ENCODE assay signal across 17 cellular contexts in genomic region chr6:36025932-36026327, GRCh38. TPM values are rescaled to one million over a fixed set of nuclear protein-coding genes. Genes with fewer than 3 reads are reported as not detected.
DNase-seq lines count a peak whose midpoint lies in the region; ATAC-seq, FAIRE-seq and TF ChIP-seq lines count a peak whose summit lies in the region.
"Had no signal": no experiment of that assay in that cellular context is flagged by ENCODE, and none has a peak within 500 bp of the region (broad histone marks: within the 10 kb centered on the region; RNA-seq: fewer than 3 reads in every experiment).

No MANE protein-coding gene starts in this region.

- no peak for TF ChIP-seq CTCF in endothelial cell of umbilical vein (IDR thresholded peaks at IDR 0.05; ENCODE audit: extremely low read depth in 1 of 2, insufficient read depth in 1 of 2, low read depth in 1 of 2, low read length in 2 of 2)
- no peak for TF ChIP-seq CTCF in nephron (IDR thresholded peaks at IDR 0.05; ENCODE audit: unreplicated experiment in 3 of 3)
- no peak for TF ChIP-seq CTCF in foreskin keratinocyte (conservative IDR thresholded peaks at IDR 0.05)

- ATAC-seq in foreskin keratinocyte, result no peak
- no peak for ATAC-seq in HG02852 (IDR thresholded peaks at IDR 0.05; ENCODE audit: unreplicated experiment)
- no peak for ATAC-seq in GM21825 (IDR thresholded peaks at IDR 0.05; ENCODE audit: unreplicated experiment)
- ATAC-seq: mucosa of descending colon, psoas muscle had no signal

- DNase-seq in Daoy (ENCODE audit: low read depth) (peak; percentile 35), LHCN-M2 (ENCODE audit: low read depth) (peak; percentile 30), endothelial cell of umbilical vein (ENCODE audit: low read depth, low spot score) (no peak), foreskin keratinocyte (no peak), NCI-H187 treated with DMSO at 0.1 percent for 48 hours (lab: John Stamatoyannopoulos, UW) (no peak)
- DNase-seq: activated naive CD4-positive, alpha-beta T cell treated with anti-CD3 and anti-CD28 coated beads, Interleukin-2, amount 50 U/mL, for 16 hours; mucosa of descending colon; psoas muscle; transverse colon had no signal

- no TSS peak for BruUV-seq in endothelial cell of umbilical vein (replicated peaks; lab: Mats Ljungman, UMichigan)

- peaks cover 28% of the 10 kb centered on the region for H3K27me3 Mint-ChIP-seq in nephron (ENCODE audit: low read depth)

- H3K27me3 ChIP-seq in endothelial cell of umbilical vein (ENCODE audit: control insufficient read depth in 2 of 2, insufficient read depth in 2 of 2, low read length in 2 of 2) (no peaks in the 10 kb centered on the region), foreskin keratinocyte (no peaks in the 10 kb centered on the region)

- H2AFZ ChIP-seq in endothelial cell of umbilical vein (ENCODE audit: low read depth, low read length), result peak overlapping the region; percentile 40

- CTCF ChIA-PET in endothelial cell of umbilical vein (lab: Charles Lee), result interaction anchor here (0.6 to 5.6 kb wide), 7 partner anchors 11 to 315 kb away, joined by 3 to 155 read pairs (median 4); no protein-coding TSS in a partner anchor

- no peak for TF ChIP-seq POLR2A in endothelial cell of umbilical vein (IDR thresholded peaks at IDR 0.05; ENCODE audit: low read depth, low read length)

- no peaks in the 10 kb centered on the region for H3K36me3 Mint-ChIP-seq in nephron (ENCODE audit: low read depth)

- POLR2A ChIA-PET in endothelial cell of umbilical vein (lab: Charles Lee), result no interaction called here

- H3K9me3 ChIP-seq in endothelial cell of umbilical vein (replicated peaks; ENCODE audit: control insufficient read depth, insufficient read depth, low read length), result no peaks in the 10 kb centered on the region
- H3K9me3 ChIP-seq: mucosa of descending colon, psoas muscle, transverse colon had no signal

- H3K27ac ChIP-seq in endothelial cell of umbilical vein (ENCODE audit: insufficient read depth, low read depth, low read length), result peak overlapping the region; percentile 48
- H3K27ac ChIP-seq in foreskin keratinocyte, result no peak overlapping the region
- H3K27ac ChIP-seq: epithelial cell of prostate, psoas muscle, transverse colon, VCaP had no signal

- intact Hi-C loops in endothelial cell of umbilical vein (cut with micrococcal nuclease), result loop anchor here (2.0 kb wide), 3 partner anchors 107 to 325 kb away; no protein-coding TSS in a partner anchor

- H3K79me2 ChIP-seq in endothelial cell of umbilical vein (ENCODE audit: control insufficient read depth, insufficient read depth, low read length), result peaks cover 30% of the 10 kb centered on the region

- dilution Hi-C loops in endothelial cell of umbilical vein (cut with MboI; ENCODE audit: extremely low pct_ligation_motif_present, low sequenced_read_pairs), result no loop called here

- no peak overlapping the region for H3K4me3 ChIP-seq in endothelial cell of umbilical vein (replicated peaks in 1 of 3; ENCODE audit: insufficient read depth in 1 of 3, low read depth in 1 of 3, low read length in 3 of 3)
- H3K4me3 ChIP-seq: mucosa of descending colon, psoas muscle, transverse colon had no signal

- peak overlapping the region in 2 of 3 experiments; percentile 48 to 64 for H3K4me3 Mint-ChIP-seq in nephron
- H3K4me3 Mint-ChIP-seq: central memory CD8-positive, alpha-beta T cell had no signal

- H3K4me2 ChIP-seq in endothelial cell of umbilical vein (ENCODE audit: insufficient read depth, low read length), result peak overlapping the region; percentile 73

- H3K4me1 Mint-ChIP-seq in nephron, result peaks cover 42% of the 10 kb centered on the region

- H3K4me1 ChIP-seq in endothelial cell of umbilical vein (ENCODE audit: control insufficient read depth, extremely low read depth, insufficient read depth, low read length) (peaks cover 18% of the 10 kb centered on the region), foreskin keratinocyte (no peaks in the 10 kb centered on the region)

- peak; percentile 93 for FAIRE-seq in endothelial cell of umbilical vein (lab: Jason Lieb, UNC)

- H3K9ac ChIP-seq in endothelial cell of umbilical vein (replicated peaks; ENCODE audit: extremely low read depth, insufficient read depth, low read length), result peak overlapping the region; percentile 4

- peak overlapping the region in 2 of 3 experiments; percentile 59 to 71 for H3K27ac Mint-ChIP-seq in nephron

- no peaks in the 10 kb centered on the region for H3K9me3 Mint-ChIP-seq in nephron
- H3K9me3 Mint-ChIP-seq: central memory CD8-positive, alpha-beta T cell had no signal

- H3K9me1 ChIP-seq in endothelial cell of umbilical vein (replicated peaks; ENCODE audit: control insufficient read depth, extremely low read depth, insufficient read depth, low read length), result no peaks in the 10 kb centered on the region

- no peaks in the 10 kb centered on the region for H3K36me3 ChIP-seq in endothelial cell of umbilical vein (ENCODE audit: control insufficient read depth in 2 of 2, extremely low read depth in 1 of 2, insufficient read depth in 2 of 2, low read length in 2 of 2)
- H3K36me3 ChIP-seq: transverse colon had no signal

- no peaks in the 10 kb centered on the region for H4K20me1 ChIP-seq in endothelial cell of umbilical vein (replicated peaks; ENCODE audit: control insufficient read depth, extremely low read depth, insufficient read depth, low read length)

TF ChIP-seq in endothelial cell of umbilical vein, 7 proteins besides CTCF, POLR2A, EP300 and RAD21:
- TF ChIP-seq POLR2AphosphoS5 (IDR thresholded peaks at IDR 0.05; ENCODE audit: insufficient read depth, low read depth, low read length), result no peak
TF ChIP-seq in endothelial cell of umbilical vein: peak in this region for 0.

RNA-seq across cellular contexts. Expression of gene SLC26A8, which starts 1.5 kb away (rescaled TPM):
- total RNA-seq in Daoy (2014; rRNA removed; shearing (Covaris generic)), result not detected in 2 replicates
- not detected in 2 replicates for total RNA-seq in LHCN-M2 (2014; rRNA removed)
- polyA plus RNA-seq in LHCN-M2 (2012), result not detected
- total RNA-seq in endothelial cell of umbilical vein, result not detected in 2 replicates
- 0.01 and 0.08 TPM in 2 replicates for polyA plus RNA-seq in endothelial cell of umbilical vein
- polyA plus RNA-seq in endothelial cell of umbilical vein (2011; cell fraction: cytosol; rRNA removed), result 0.03 TPM in 1 of 2 replicates, not detected in the other
- polyA plus RNA-seq in endothelial cell of umbilical vein (2011; cell fraction: nucleus; rRNA removed), result 0.06 and 0.07 TPM in 2 replicates
- 0.04 TPM in 1 of 2 replicates, not detected in the other for polyA plus RNA-seq in endothelial cell of umbilical vein (2012)
- not detected in 2 replicates for polyA minus RNA-seq in endothelial cell of umbilical vein
- not detected for polyA minus RNA-seq in endothelial cell of umbilical vein (2011; cell fraction: cytosol; rRNA and poly(A)+ RNA removed)
- 0.19 TPM in 1 of 2 replicates, not detected in the other for polyA minus RNA-seq in endothelial cell of umbilical vein (2011; cell fraction: nucleus; rRNA and poly(A)+ RNA removed)
- not detected in 2 replicates for total RNA-seq in foreskin keratinocyte
- polyA plus RNA-seq in foreskin keratinocyte, result 0.01 and 0.13 TPM in 2 replicates
- total RNA-seq: MCF 10A had no signal
- polyA plus RNA-seq: BJ had no signal

RNA-seq across cellular contexts. Expression of gene MAPK14, which starts 1.7 kb away (rescaled TPM):
- total RNA-seq in Daoy (2014; rRNA removed; shearing (Covaris generic)), result 52.7 and 72.3 TPM in 2 replicates
- 46.9 and 53.5 TPM in 2 replicates for total RNA-seq in LHCN-M2 (2014; rRNA removed)
- polyA plus RNA-seq in LHCN-M2 (2012), result 16.2 TPM
- total RNA-seq in endothelial cell of umbilical vein, result 50.6 and 54.1 TPM in 2 replicates
- polyA plus RNA-seq in endothelial cell of umbilical vein, result 26.6 and 33.3 TPM in 2 replicates
- polyA plus RNA-seq in endothelial cell of umbilical vein (2011; cell fraction: cytosol; rRNA removed), result 27.6 and 28.3 TPM in 2 replicates
- 89.0 and 116 TPM in 2 replicates for polyA plus RNA-seq in endothelial cell of umbilical vein (2011; cell fraction: nucleus; rRNA removed)
- 38.0 and 46.2 TPM in 2 replicates for polyA plus RNA-seq in endothelial cell of umbilical vein (2012)
- polyA minus RNA-seq in endothelial cell of umbilical vein, result 81.3 and 87.7 TPM in 2 replicates
- polyA minus RNA-seq in endothelial cell of umbilical vein (2011; cell fraction: cytosol; rRNA and poly(A)+ RNA removed), result 45.7 TPM
- 122 and 189 TPM in 2 replicates for polyA minus RNA-seq in endothelial cell of umbilical vein (2011; cell fraction: nucleus; rRNA and poly(A)+ RNA removed)
- 40.9 and 42.5 TPM in 2 replicates for total RNA-seq in foreskin keratinocyte
- polyA plus RNA-seq in foreskin keratinocyte, result 16.0 and 19.4 TPM in 2 replicates

Comparison
In these comparisons a context has a peak if more than half of its experiments do, and no peak if none do; other contexts are left out.
1. DNase-seq: peak in Daoy (single experiment) and LHCN-M2 (single experiment); none in endothelial cell of umbilical vein (single experiment), foreskin keratinocyte (0 of 2) and NCI-H187 treated with DMSO at 0.1 percent for 48 hours (single experiment).